In genomic region chr4:135249006-135249405, GRCh38 we compare ENCODE assay signal across 22 cellular contexts.
"Had no signal": no experiment of that assay in that cellular context is flagged by ENCODE, and none has a peak within 500 bp of the region (broad histone marks: within the 10 kb centered on the region; RNA-seq: fewer than 3 reads in every experiment).

No MANE protein-coding gene starts in this region.

- H3K27ac ChIP-seq: epithelial cell of prostate, heart left ventricle, left lung, right atrium auricular region, skin epidermis, thyroid gland, uterus had no signal

- ATAC-seq: activated T-cell treated with anti-CD3 and anti-CD28 coated beads, Interleukin-2, amount 50 U/mL, for 72 hours; effector memory CD8-positive, alpha-beta T cell; heart left ventricle; left lung; naive thymus-derived CD4-positive, alpha-beta T cell; stimulated activated naive B cell treated with anti-CD40 and anti-IgM and Interleukin-4, amounts not matched to agents 10 μg/mL and 1 μg/mL and 100 μg/mL, for 72 hours had no signal

- H3K4me1 ChIP-seq: heart left ventricle, left lung, right atrium auricular region, thyroid gland, uterus had no signal

- H3K27me3 ChIP-seq: heart left ventricle, left lung, right atrium auricular region, thyroid gland, uterus had no signal

- H3K4me3 ChIP-seq: heart left ventricle, left lung, right atrium auricular region, skin epidermis, thyroid gland, uterus had no signal

- H3K36me3 ChIP-seq: heart left ventricle, left lung, right atrium auricular region, thyroid gland, uterus had no signal

- DNase-seq: activated CD4-positive, alpha-beta T cell treated with anti-CD3 and anti-CD28 coated beads, Interleukin-2, amount 10 ng/mL, durations not matched to agents 7 days and 5 days; activated CD8-positive, alpha-beta memory T cell treated with anti-CD3 and anti-CD28 coated beads, Interleukin-2, amount 50 U/mL, for 48 hours; activated gamma-delta T cell; activated naive CD8-positive, alpha-beta T cell treated with anti-CD3 and anti-CD28 coated beads for 36 hours; activated T-cell treated with anti-CD3 and anti-CD28 coated beads, Interleukin-2, amount 50 U/mL, for 72 hours; cortex of kidney; effector memory CD8-positive, alpha-beta T cell; heart left ventricle; islet precursor cell; left lung; mammary epithelial cell; naive thymus-derived CD4-positive, alpha-beta T cell; nucleus accumbens; posterior cingulate gyrus; stimulated activated CD4-positive, alpha-beta T cell treated with anti-CD3 and anti-CD28 coated beads, Interleukin-15, amount 100 ng/mL, for 24 hours; stimulated activated CD4-positive, alpha-beta T cell treated with anti-CD3 and anti-CD28 coated beads, Interleukin-4, amount 100 ng/mL, for 1 hour; stimulated activated naive B cell treated with anti-CD40 and anti-IgM and Interleukin-4, amounts not matched to agents 10 μg/mL and 1 μg/mL and 100 μg/mL, for 72 hours; thyroid gland; uterus had no signal

- H3K9me3 ChIP-seq: heart left ventricle, left lung, right atrium auricular region, thyroid gland, uterus had no signal
